ENCODE assay signal across 1 cellular context in the genomic region with DNA sequence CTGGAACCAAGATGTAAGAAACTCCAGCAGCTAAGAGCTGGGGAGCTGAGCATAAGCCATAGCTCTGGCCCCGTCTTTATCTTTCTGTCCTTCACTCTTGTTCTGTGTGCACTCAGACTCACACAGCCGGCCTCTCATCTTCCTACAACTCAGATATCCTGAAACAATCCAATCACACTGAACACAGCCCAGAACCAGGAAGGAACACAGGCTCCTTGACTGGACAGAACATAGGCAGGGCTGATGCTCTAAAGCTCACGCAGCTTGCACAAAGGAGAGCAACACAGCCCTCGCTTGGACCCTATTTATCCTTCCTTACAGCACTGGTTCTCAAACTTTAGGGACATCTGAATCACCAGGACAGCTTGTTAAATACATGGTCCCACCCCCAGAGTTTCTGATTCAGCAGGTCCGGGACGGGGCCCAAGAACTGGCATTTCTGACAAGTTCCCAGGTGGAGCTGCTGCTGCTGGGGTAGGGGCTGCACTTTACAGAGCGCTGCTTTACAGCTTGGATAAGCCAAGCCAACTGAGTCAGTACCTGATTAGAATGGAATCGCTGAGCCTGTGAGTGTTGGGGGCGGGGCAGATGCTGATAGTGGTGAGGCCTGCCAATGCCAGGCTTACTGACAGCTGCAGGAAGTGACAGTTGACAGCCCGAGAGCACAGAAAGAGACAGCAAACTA.
TF ChIP-seq lines count a peak whose summit lies in the region.

No MANE protein-coding gene starts in this region.

TF ChIP-seq in SK-N-SH treated with all-trans-retinoic acid at 6 μM for 48 hours, 23 proteins besides CTCF, POLR2A, EP300 and RAD21 (continued from another document):
- TF ChIP-seq BACH2 (CRISPR knock-in tag; IDR thresholded peaks at IDR 0.05; ENCODE audit: borderline replicate concordance) (no peak), ESRRG (CRISPR knock-in tag; IDR thresholded peaks at IDR 0.05) (no peak), CSDC2 (CRISPR knock-in tag; IDR thresholded peaks at IDR 0.05) (no peak), TCF4 (CRISPR knock-in tag; IDR thresholded peaks at IDR 0.05; ENCODE audit: borderline replicate concordance) (no peak)
- TF ChIP-seq, protein P1, sequence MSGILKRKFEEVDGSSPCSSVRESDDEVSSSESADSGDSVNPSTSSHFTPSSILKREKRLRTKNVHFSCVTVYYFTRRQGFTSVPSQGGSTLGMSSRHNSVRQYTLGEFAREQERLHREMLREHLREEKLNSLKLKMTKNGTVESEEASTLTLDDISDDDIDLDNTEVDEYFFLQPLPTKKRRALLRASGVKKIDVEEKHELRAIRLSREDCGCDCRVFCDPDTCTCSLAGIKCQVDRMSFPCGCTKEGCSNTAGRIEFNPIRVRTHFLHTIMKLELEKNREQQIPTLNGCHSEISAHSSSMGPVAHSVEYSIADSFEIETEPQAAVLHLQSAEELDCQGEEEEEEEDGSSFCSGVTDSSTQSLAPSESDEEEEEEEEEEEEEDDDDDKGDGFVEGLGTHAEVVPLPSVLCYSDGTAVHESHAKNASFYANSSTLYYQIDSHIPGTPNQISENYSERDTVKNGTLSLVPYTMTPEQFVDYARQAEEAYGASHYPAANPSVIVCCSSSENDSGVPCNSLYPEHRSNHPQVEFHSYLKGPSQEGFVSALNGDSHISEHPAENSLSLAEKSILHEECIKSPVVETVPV (CRISPR knock-in tag; IDR thresholded peaks at IDR 0.05), result no peak
